8 cellular contexts compared by ENCODE assay signal in genomic region chr20:46994341-46994740, GRCh38.
DNase-seq lines count a peak whose midpoint lies in the region; ATAC-seq, FAIRE-seq and TF ChIP-seq lines count a peak whose summit lies in the region.

No MANE protein-coding gene starts in this region.

- no peak for TF ChIP-seq CTCF in endothelial cell (IDR thresholded peaks at IDR 0.05; ENCODE audit: unreplicated experiment)

- peak overlapping the region; percentile 37 for H3K27ac ChIP-seq in CD4-positive, CD25-positive, alpha-beta regulatory T cell (ENCODE audit: insufficient read depth, low read length, poor library complexity, severe bottlenecking)

- peak; percentile 63 for FAIRE-seq in HTR-8/SVneo (lab: Jason Lieb, UNC)

- DNase-seq in CD4-positive, CD25-positive, alpha-beta regulatory T cell, result peak in 2 of 3 donors; percentile 39 to 93
- DNase-seq in HTR-8/SVneo (ENCODE audit: insufficient read length, low spot score) (no peak), ureter (ENCODE audit: low spot score) (peak; percentile 69), endothelial cell (ENCODE audit: low spot score) (no peak), NCI-H1436 treated with DMSO at 0.1 percent for 48 hours (lab: John Stamatoyannopoulos, UW) (no peak)
- DNase-seq in central memory CD4-positive, alpha-beta T cell, result peak; percentile 23

- H3K36me3 ChIP-seq in CD4-positive, CD25-positive, alpha-beta regulatory T cell (ENCODE audit: control insufficient read depth, insufficient read depth, low read length), result no peaks in the 10 kb centered on the region

- no peaks in the 10 kb centered on the region for H3K36me3 Mint-ChIP-seq in CD4-positive, CD25-positive, alpha-beta regulatory T cell
- H3K36me3 Mint-ChIP-seq in endothelial cell (ENCODE audit: low read depth, unreplicated experiment), result no peaks in the 10 kb centered on the region

- no peaks in the 10 kb centered on the region for H3K9me3 ChIP-seq in CD4-positive, CD25-positive, alpha-beta regulatory T cell (ENCODE audit: control insufficient read depth in 2 of 2, low read length in 2 of 2)

- H3K4me1 Mint-ChIP-seq in CD4-positive, CD25-positive, alpha-beta regulatory T cell, result peaks cover 10 to 21% (median 16%) of the 10 kb centered on the region in 4 donors
- H3K4me1 Mint-ChIP-seq in endothelial cell (ENCODE audit: unreplicated experiment), result peaks cover 10% of the 10 kb centered on the region

- H3K27me3 ChIP-seq in CD4-positive, CD25-positive, alpha-beta regulatory T cell (ENCODE audit: control insufficient read depth, insufficient read depth, low read length), result peaks cover 2% of the 10 kb centered on the region

- H3K4me3 ChIP-seq in CD4-positive, CD25-positive, alpha-beta regulatory T cell (ENCODE audit: low read depth, low read length), result peak overlapping the region; percentile 80

- peak overlapping the region; percentile 8 to 92 (median 91) for H3K27ac Mint-ChIP-seq in CD4-positive, CD25-positive, alpha-beta regulatory T cell
- no peak overlapping the region for H3K27ac Mint-ChIP-seq in endothelial cell (ENCODE audit: unreplicated experiment)

- peak; percentile 81 to 83 for ATAC-seq in CD4-positive, CD25-positive, alpha-beta regulatory T cell (ENCODE audit: low read depth in 2 of 2)
- ATAC-seq in GM19438 (IDR thresholded peaks at IDR 0.05; ENCODE audit: low read depth, unreplicated experiment) (peak; percentile 96), HG02840 (IDR thresholded peaks at IDR 0.05; ENCODE audit: low FRiP score, unreplicated experiment) (no peak)

- H3K9me3 Mint-ChIP-seq in CD4-positive, CD25-positive, alpha-beta regulatory T cell, result peaks cover 0 to 5% (median 0%) of the 10 kb centered on the region in 7 donors
- no peaks in the 10 kb centered on the region for H3K9me3 Mint-ChIP-seq in endothelial cell (ENCODE audit: unreplicated experiment)

- H3K27me3 Mint-ChIP-seq in CD4-positive, CD25-positive, alpha-beta regulatory T cell, result peaks cover 10% of the 10 kb centered on the region
- H3K27me3 Mint-ChIP-seq in endothelial cell (ENCODE audit: unreplicated experiment), result no peaks in the 10 kb centered on the region

- peak overlapping the region; percentile 57 to 87 (median 85) for H3K4me3 Mint-ChIP-seq in CD4-positive, CD25-positive, alpha-beta regulatory T cell
- no peak overlapping the region for H3K4me3 Mint-ChIP-seq in endothelial cell (ENCODE audit: unreplicated experiment)

- peaks cover 13% of the 10 kb centered on the region for H3K4me1 ChIP-seq in CD4-positive, CD25-positive, alpha-beta regulatory T cell (ENCODE audit: control insufficient read depth, insufficient read depth, low read length, poor library complexity, severe bottlenecking)

Comparison
In these comparisons a context has a peak if more than half of its experiments do, and no peak if none do; other contexts are left out.
1. DNase-seq: peak in CD4-positive, CD25-positive, alpha-beta regulatory T cell (2 of 3), central memory CD4-positive, alpha-beta T cell (single experiment) and ureter (single experiment); none in HTR-8/SVneo (single experiment), endothelial cell (single experiment) and NCI-H1436 treated with DMSO at 0.1 percent for 48 hours (single experiment).